8 cellular contexts compared by ENCODE assay signal in genomic region chr1:43974443-43975248, GRCh38. TPM values are rescaled to one million over a fixed set of nuclear protein-coding genes. Genes with fewer than 3 reads are reported as not detected.
DNase-seq lines count a peak whose midpoint lies in the region; ATAC-seq and TF ChIP-seq lines count a peak whose summit lies in the region.

TSS of gene ATP6V0B (plus strand) at chr1:43974960. CDS start at chr1:43975041, 81 bp downstream.

- H3K27ac ChIP-seq in heart right ventricle (peak within 1 kb of the TSS; percentile 82 to 98 (median 92)), upper lobe of left lung (peak within 1 kb of the TSS; percentile 93 to 99 (median 94))

- peak in 3 of 4 donors; percentile 90 to 99 (median 92) for TF ChIP-seq POLR2A in upper lobe of left lung (IDR thresholded peaks at IDR 0.05)

- intact Hi-C loops in T-helper 1 cell treated with Interleukin-12 subunit alpha and Interleukin-12 subunit beta and Interleukin-4 antibody, amounts not matched to agents 30 ng/mL and 1 ng/mL, for 36 hours (cut with micrococcal nuclease), result loop anchor here (1.0 to 10.0 kb wide), 13 partner anchors 17 to 1713 kb away; partner anchors contain the start of genes ARMH1, CCDC24, CCDC30 and CFAP57
- intact Hi-C loops in heart right ventricle (cut with DNase I) (loop anchor here in 1 of 10 donors (2.0 kb wide), 1 partner anchor 28 kb away; the partner anchor contains the start of gene IPO13), posterior vena cava (cut with DNase I) (no loop called here)

- DNase-seq in GM13977 (ENCODE audit: low spot score), result peak; percentile 98
- DNase-seq in NCI-H1694 (lab: John Stamatoyannopoulos, UW), result peak; percentile 85
- DNase-seq in amniotic epithelial cell (ENCODE audit: low read depth), result peak; percentile 87
- DNase-seq in heart right ventricle, result peak; percentile 96 to 97
- peak; percentile 99 for DNase-seq in posterior vena cava (ENCODE audit: low spot score)
- peak; percentile 98 to 99 for DNase-seq in upper lobe of left lung

- peak; percentile 60 for ATAC-seq in HG02884 (IDR thresholded peaks at IDR 0.05; ENCODE audit: unreplicated experiment)
- peak; percentile 86 to 94 (median 91) for ATAC-seq in heart right ventricle
- peak; percentile 91 to 93 for ATAC-seq in upper lobe of left lung (ENCODE audit: low FRiP score in 2 of 2)

- H3K4me1 ChIP-seq in heart right ventricle, result peaks cover 6 to 59% (median 53%) of the 10 kb centered on the region in 9 donors
- peaks cover 40 to 64% (median 49%) of the 10 kb centered on the region in 4 donors for H3K4me1 ChIP-seq in upper lobe of left lung

- in situ Hi-C loops in GM13977 (cut with MboI; ENCODE audit: low pct_unique_long_range_greater_than_20kb, low sequenced_read_pairs, unreplicated experiment), result no loop called here

- TF ChIP-seq CTCF in GM13977 (IDR thresholded peaks at IDR 0.05; ENCODE audit: extremely low read depth, insufficient read depth, missing control alignments) (peak; percentile 17), heart right ventricle (IDR thresholded peaks at IDR 0.05) (peak in 4 of 9 donors; percentile 24 to 58 (median 47)), upper lobe of left lung (IDR thresholded peaks at IDR 0.05) (peak; percentile 2 to 82 (median 62))

- H3K36me3 ChIP-seq in heart right ventricle (peaks cover 0 to 51% (median 25%) of the 10 kb centered on the region in 9 donors), upper lobe of left lung (peaks cover 4 to 36% (median 22%) of the 10 kb centered on the region in 4 donors)

- WGBS in heart right ventricle, 2 donors, result 1% methylated on average over 83 to 93 of the region's 93 CpGs
- WGBS in upper lobe of left lung, 2 donors, result 0% methylated on average over 47 to 69 of the region's 93 CpGs

- no peaks in the 10 kb centered on the region for H3K27me3 ChIP-seq in heart right ventricle
- no peaks in the 10 kb centered on the region for H3K27me3 ChIP-seq in upper lobe of left lung

- H3K9me3 ChIP-seq in heart right ventricle, result no peaks in the 10 kb centered on the region
- no peaks in the 10 kb centered on the region for H3K9me3 ChIP-seq in upper lobe of left lung

- H3K4me3 ChIP-seq in heart right ventricle, result peak within 1 kb of the TSS; percentile 72 to 99 (median 88)
- H3K4me3 ChIP-seq in upper lobe of left lung, result peak within 1 kb of the TSS; percentile 67 to 99 (median 88)

- no peak for TF ChIP-seq EP300 in upper lobe of left lung (IDR thresholded peaks at IDR 0.05)

RNA-seq across cellular contexts. Expression of gene ATP6V0B, which starts in this region (rescaled TPM):
- 160 and 163 TPM in 2 replicates for total RNA-seq in T-helper 1 cell treated with Interleukin-12 subunit alpha and Interleukin-12 subunit beta and Interleukin-4 antibody, amounts not matched to agents 30 ng/mL and 1 ng/mL, for 36 hours
- total RNA-seq in heart right ventricle, result 100 to 1,000 TPM in 3 of 10 donors, 10 to 100 TPM in 7; 63.1 to 112 (median 72.9) TPM
- 100 to 1,000 TPM in 1 of 2 donors, 10 to 100 TPM in 1; 73.4 to 227 TPM for polyA plus RNA-seq in heart right ventricle
- 10 to 100 TPM; 69.4 to 77.4 TPM for total RNA-seq in posterior vena cava
- 100 to 1,000 TPM in 5 of 6 donors, 10 to 100 TPM in 1; 98.0 to 225 (median 161) TPM for total RNA-seq in upper lobe of left lung

Comparison
In these comparisons a context has a peak if more than half of its experiments do, and no peak if none do; other contexts are left out.
1. Peak in every context shown above with its lines: DNase-seq, ATAC-seq, H3K4me3 ChIP-seq and H3K27ac ChIP-seq.